Comparison of ENCODE assay signal across 18 cellular contexts in genomic region chr10:79301754-79302530, GRCh38. TPM values are rescaled to one million over a fixed set of nuclear protein-coding genes. Genes with fewer than 3 reads are reported as not detected.
DNase-seq lines count a peak whose midpoint lies in the region; TF ChIP-seq lines count a peak whose summit lies in the region.
"Had no signal": no experiment of that assay in that cellular context is flagged by ENCODE, and none has a peak within 500 bp of the region (broad histone marks: within the 10 kb centered on the region; RNA-seq: fewer than 3 reads in every experiment).

No MANE protein-coding gene starts in this region.

- H3K9me3 ChIP-seq in endodermal cell (ENCODE audit: control insufficient read depth, low read length) (no peaks in the 10 kb centered on the region), osteoblast (ENCODE audit: low read depth, low read length) (no peaks in the 10 kb centered on the region)
- H3K9me3 ChIP-seq: BLaER1 treated with 17β-estradiol and CSF1 and Interleukin-3, amounts not matched to agents 10 nM and 100 nM had no signal

- H3K4me3 Mint-ChIP-seq in T-helper 2 cell treated with Interferon-gamma antibody and Interleukin-4, amounts not matched to agents 5 μg/mL and 100 μg/mL, for 36 hours = no peak overlapping the region
- no peak overlapping the region for H3K4me3 Mint-ChIP-seq in endodermal cell
- H3K4me3 Mint-ChIP-seq: IgD-negative memory B cell had no signal

- DNase-seq in T-helper 2 cell treated with Interferon-gamma antibody and Interleukin-4, amounts not matched to agents 5 μg/mL and 100 μg/mL, for 36 hours (ENCODE audit: low spot score) = no peak
- DNase-seq in T-helper 2 cell = no peak
- DNase-seq in HuH-7 (ENCODE audit: low spot score) = peak; percentile 43
- no peak for DNase-seq in endodermal cell
- peak; percentile 25 for DNase-seq in osteoblast (ENCODE audit: insufficient read length, low spot score, missing footprints)
- no peak for DNase-seq in NCI-H187 treated with DMSO at 0.1 percent for 48 hours (lab: John Stamatoyannopoulos, UW)
- DNase-seq in NCI-H510A (lab: John Stamatoyannopoulos, UW) = no peak
- no peak for DNase-seq in Kasumi-1 (lab: John Stamatoyannopoulos, UW)
- DNase-seq: 8988T, DMS 273 treated with DMSO at 0.1 percent for 48 hours, GOT3, NCI-H1694, NCI-H2171, NCI-H446 treated with DMSO at 0.1 percent for 48 hours, NCI-H774, PC-9 had no signal

- peaks cover 69% of the 10 kb centered on the region for H3K36me3 ChIP-seq in endodermal cell (ENCODE audit: control insufficient read depth, insufficient read depth, low read length)
- peaks cover 78% of the 10 kb centered on the region for H3K36me3 ChIP-seq in osteoblast (ENCODE audit: insufficient read depth, low read length)

- no peaks in the 10 kb centered on the region for H3K9me3 Mint-ChIP-seq in T-helper 2 cell treated with Interferon-gamma antibody and Interleukin-4, amounts not matched to agents 5 μg/mL and 100 μg/mL, for 36 hours
- H3K9me3 Mint-ChIP-seq in endodermal cell = no peaks in the 10 kb centered on the region
- H3K9me3 Mint-ChIP-seq: IgD-negative memory B cell had no signal

- H3K4me1 ChIP-seq in endodermal cell (ENCODE audit: control insufficient read depth, insufficient read depth, low read length) (no peaks in the 10 kb centered on the region), osteoblast (ENCODE audit: insufficient read depth, low read length) (peaks cover 25% of the 10 kb centered on the region)

- no peak overlapping the region for H3K9ac ChIP-seq in endodermal cell (ENCODE audit: extremely low read depth, low read length, poor library complexity, severe bottlenecking)
- H3K9ac ChIP-seq: BLaER1 treated with 17β-estradiol and CSF1 and Interleukin-3, amounts not matched to agents 10 nM and 100 nM had no signal

- no peak overlapping the region for H3K4me2 ChIP-seq in osteoblast (ENCODE audit: insufficient read depth, low read length)
- H3K4me2 ChIP-seq: BLaER1 treated with 17β-estradiol and CSF1 and Interleukin-3, amounts not matched to agents 10 nM and 100 nM; PC-9 had no signal

- H2AFZ ChIP-seq in osteoblast (ENCODE audit: low read length) = no peak overlapping the region
- H2AFZ ChIP-seq: PC-9 had no signal

- H3K27me3 ChIP-seq in endodermal cell (ENCODE audit: control insufficient read depth, insufficient read depth, low read length, poor library complexity, severe bottlenecking) = no peaks in the 10 kb centered on the region
- no peaks in the 10 kb centered on the region for H3K27me3 ChIP-seq in osteoblast (ENCODE audit: insufficient read depth, low read length)
- H3K27me3 ChIP-seq: BLaER1 treated with 17β-estradiol and CSF1 and Interleukin-3, amounts not matched to agents 10 nM and 100 nM had no signal

- H4K20me1 ChIP-seq in osteoblast (ENCODE audit: insufficient read depth, low read length) = peaks cover 32% of the 10 kb centered on the region

- H3K4me1 Mint-ChIP-seq in T-helper 2 cell treated with Interferon-gamma antibody and Interleukin-4, amounts not matched to agents 5 μg/mL and 100 μg/mL, for 36 hours (ENCODE audit: low read depth) = peaks cover 1% of the 10 kb centered on the region
- no peaks in the 10 kb centered on the region for H3K4me1 Mint-ChIP-seq in endodermal cell

- 92 to 96% methylated on average over 15 to 19 of the region's 19 CpGs for WGBS in endodermal cell (ENCODE audit: insufficient coverage in 1 of 2, insufficient read length in 1 of 2), 2 experiments

- peak overlapping the region; percentile 41 for H3K27ac Mint-ChIP-seq in T-helper 2 cell treated with Interferon-gamma antibody and Interleukin-4, amounts not matched to agents 5 μg/mL and 100 μg/mL, for 36 hours
- peak overlapping the region; percentile 16 for H3K27ac Mint-ChIP-seq in endodermal cell
- H3K27ac Mint-ChIP-seq: IgD-negative memory B cell had no signal

- peaks cover 4% of the 10 kb centered on the region for H3K79me2 ChIP-seq in osteoblast (ENCODE audit: insufficient read depth, low read length)

- TF ChIP-seq CTCF in endodermal cell (conservative IDR thresholded peaks at IDR 0.05) (no peak), osteoblast (IDR thresholded peaks at IDR 0.05; ENCODE audit: extremely low read depth, low read depth, low read length) (no peak)

- H3K36me3 Mint-ChIP-seq in T-helper 2 cell treated with Interferon-gamma antibody and Interleukin-4, amounts not matched to agents 5 μg/mL and 100 μg/mL, for 36 hours (ENCODE audit: low read depth) = peaks cover 49% of the 10 kb centered on the region
- H3K36me3 Mint-ChIP-seq in endodermal cell (ENCODE audit: low read depth) = peaks cover 57% of the 10 kb centered on the region

- H3K27me3 Mint-ChIP-seq in T-helper 2 cell treated with Interferon-gamma antibody and Interleukin-4, amounts not matched to agents 5 μg/mL and 100 μg/mL, for 36 hours (ENCODE audit: low read depth) = no peaks in the 10 kb centered on the region
- H3K27me3 Mint-ChIP-seq in endodermal cell (ENCODE audit: insufficient read depth) = no peaks in the 10 kb centered on the region
- H3K27me3 Mint-ChIP-seq: IgD-negative memory B cell had no signal

- H3K4me3 ChIP-seq in endodermal cell (ENCODE audit: low read length) (no peak overlapping the region), osteoblast (ENCODE audit: insufficient read depth, low read length) (no peak overlapping the region)
- H3K4me3 ChIP-seq: BLaER1 treated with 17β-estradiol and CSF1 and Interleukin-3, amounts not matched to agents 10 nM and 100 nM; PC-9 had no signal

- H3K27ac ChIP-seq in endodermal cell (ENCODE audit: low read depth, low read length) (no peak overlapping the region), osteoblast (ENCODE audit: low read depth, low read length) (peak overlapping the region; percentile 3)
- H3K27ac ChIP-seq: BLaER1 treated with 17β-estradiol and CSF1 and Interleukin-3, amounts not matched to agents 10 nM and 100 nM; PC-9 had no signal

RNA-seq across cellular contexts. Expression of gene PPIF, which starts 45.3 kb away (rescaled TPM):
- total RNA-seq in endodermal cell = 10 to 100 TPM; 50.4 to 51.0 TPM
- polyA plus RNA-seq in endodermal cell (2013, experiment 1 of 2) = 54.6 TPM
- 46.4 TPM for polyA plus RNA-seq in endodermal cell (2013, experiment 2 of 2)
- total RNA-seq in osteoblast = 37.7 and 39.1 TPM in 2 replicates

Comparison
In these comparisons a context has a peak if more than half of its experiments do, and no peak if none do; other contexts are left out.
1. DNase-seq: peak in HuH-7 (single experiment) and osteoblast (single experiment); none in T-helper 2 cell treated with Interferon-gamma antibody and Interleukin-4, amounts not matched to agents 5 μg/mL and 100 μg/mL, for 36 hours (single experiment), T-helper 2 cell (0 of 5), endodermal cell (single experiment), NCI-H187 treated with DMSO at 0.1 percent for 48 hours (single experiment), NCI-H510A (single experiment) and Kasumi-1 (0 of 2).